In the genomic region with DNA sequence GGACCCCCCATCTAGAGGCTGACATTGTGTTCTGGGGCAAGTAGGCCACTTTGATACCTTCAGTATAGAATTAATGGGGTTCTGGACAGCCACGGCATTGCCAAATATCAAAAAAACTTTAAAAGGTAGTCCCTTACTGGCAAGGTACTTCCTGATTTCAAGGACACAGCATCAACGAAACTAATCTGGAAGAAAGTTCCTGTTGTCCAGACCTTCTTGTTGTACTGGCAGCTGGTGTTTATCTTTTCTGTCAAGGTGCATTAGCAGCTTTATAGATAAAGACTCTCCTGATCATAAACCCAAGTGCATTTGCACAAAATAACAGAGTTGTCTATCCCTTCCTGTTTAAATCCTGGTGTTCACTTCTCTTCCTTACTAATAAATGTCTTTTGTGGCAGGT, we compare ENCODE assay signal across 16 cellular contexts. TPM values are rescaled to one million over a fixed set of nuclear protein-coding genes. Genes with fewer than 3 reads are reported as not detected.
DNase-seq lines count a peak whose midpoint lies in the region; ATAC-seq, FAIRE-seq and TF ChIP-seq lines count a peak whose summit lies in the region.
"Had no signal": no experiment of that assay in that cellular context is flagged by ENCODE, and none has a peak within 500 bp of the region (broad histone marks: within the 10 kb centered on the region; RNA-seq: fewer than 3 reads in every experiment).

No MANE protein-coding gene starts in this region.

- H3K9me3 Mint-ChIP-seq in activated naive CD4-positive, alpha-beta T cell treated with anti-CD3 and anti-CD28 coated beads, Interleukin-2, amount 50 U/mL, for 24 hours: no peaks in the 10 kb centered on the region
- no peaks in the 10 kb centered on the region for H3K9me3 Mint-ChIP-seq in T-cell
- H3K9me3 Mint-ChIP-seq in stimulated activated naive CD8-positive, alpha-beta T cell treated with anti-CD3 and anti-CD28 coated beads, Interleukin-15, amount 100 ng/mL, for 72 hours: no peaks in the 10 kb centered on the region
- H3K9me3 Mint-ChIP-seq: HFFc6, neural progenitor cell had no signal

- TF ChIP-seq EP300 in K562 (IDR thresholded peaks at IDR 0.05; ENCODE audit: low read length): peak; percentile 94

- H3K4me1 Mint-ChIP-seq in activated naive CD4-positive, alpha-beta T cell treated with anti-CD3 and anti-CD28 coated beads, Interleukin-2, amount 50 U/mL, for 24 hours: peaks cover 43% of the 10 kb centered on the region
- peaks cover 38 to 41% (median 39%) of the 10 kb centered on the region in 3 donors for H3K4me1 Mint-ChIP-seq in T-cell
- H3K4me1 Mint-ChIP-seq in stimulated activated naive CD8-positive, alpha-beta T cell treated with anti-CD3 and anti-CD28 coated beads, Interleukin-15, amount 100 ng/mL, for 72 hours: peaks cover 26% of the 10 kb centered on the region
- H3K4me1 Mint-ChIP-seq: neural progenitor cell had no signal

- no peak overlapping the region for H3K4me2 ChIP-seq in K562 (ENCODE audit: insufficient read depth, low read length)
- H3K4me2 ChIP-seq: neural progenitor cell had no signal

- peaks cover 10 to 31% of the 10 kb centered on the region in 2 experiments for H3K4me1 ChIP-seq in K562 (replicated peaks in 1 of 2; ENCODE audit: control insufficient read depth in 2 of 2, insufficient read depth in 2 of 2, low read length in 2 of 2)
- H3K4me1 ChIP-seq: gastroesophageal sphincter, neural progenitor cell had no signal

- H3K9me1 ChIP-seq in K562 (ENCODE audit: control insufficient read depth, insufficient read depth, low read length): no peaks in the 10 kb centered on the region

- BruUV-seq in K562 (replicated peaks; lab: Mats Ljungman, UMichigan): no TSS peak

- no peak overlapping the region for H3K4me3 ChIP-seq in K562
- H3K4me3 ChIP-seq: gastroesophageal sphincter, neural progenitor cell, SJSA1 had no signal

- no peak for DNase-seq in activated naive CD4-positive, alpha-beta T cell treated with anti-CD3 and anti-CD28 coated beads, Interleukin-2, amount 50 U/mL, for 16 hours
- DNase-seq in T-cell: no peak
- peak in 2 of 4 experiments; percentile 64 to 80 for DNase-seq in K562 (ENCODE audit: extremely low read depth in 1 of 4, low spot score in 3 of 4)
- no peak for DNase-seq in stimulated activated naive CD8-positive, alpha-beta T cell treated with anti-CD3 and anti-CD28 coated beads, Interleukin-15, amount 100 ng/mL, for 72 hours
- no peak for DNase-seq in NCI-H524 treated with DMSO at 0.1 percent for 48 hours (lab: John Stamatoyannopoulos, UW)
- no peak for DNase-seq in cerebellar nuclear complex (lab: John Stamatoyannopoulos, UW)
- DNase-seq: HFFc6, NCI-H1092 treated with DMSO at 0.1 percent for 48 hours, NCI-H2171, retina had no signal

- no peak for TF ChIP-seq POLR2A in K562 (conservative IDR thresholded peaks at IDR 0.05)

- FAIRE-seq in K562 (lab: Jason Lieb, UNC): peak; percentile 74

- no peaks in the 10 kb centered on the region for H3K27me3 Mint-ChIP-seq in activated naive CD4-positive, alpha-beta T cell treated with anti-CD3 and anti-CD28 coated beads, Interleukin-2, amount 50 U/mL, for 24 hours
- no peaks in the 10 kb centered on the region for H3K27me3 Mint-ChIP-seq in T-cell
- H3K27me3 Mint-ChIP-seq in stimulated activated naive CD8-positive, alpha-beta T cell treated with anti-CD3 and anti-CD28 coated beads, Interleukin-15, amount 100 ng/mL, for 72 hours: no peaks in the 10 kb centered on the region

- TF ChIP-seq RAD21 in K562 (CRISPR knock-in tag; conservative IDR thresholded peaks at IDR 0.05 in 1 of 2, IDR thresholded peaks at IDR 0.05 in 1 of 2): peak in 1 of 2 experiments; percentile 16; a peak in 1 of 4 replicates

- TF ChIP-seq CTCF in K562 (IDR thresholded peaks at IDR 0.05 in 2 of 3, conservative IDR thresholded peaks at IDR 0.05 in 1 of 3; ENCODE audit: insufficient read depth in 2 of 3, low read depth in 1 of 3, low read length in 3 of 3): no peak

- H2AFZ ChIP-seq in K562 (ENCODE audit: low read depth, low read length): 0 out of 2 replicates have a peak overlapping the region, but pooled peaks have one; percentile 20
- H2AFZ ChIP-seq: neural progenitor cell had no signal

- intact Hi-C loops in K562 (cut with micrococcal nuclease): loop anchor here (2.0 kb wide), 1 partner anchor 178 kb away; the partner anchor contains the start of gene SCAI

- H4K20me1 ChIP-seq in K562 (replicated peaks; ENCODE audit: control insufficient read depth, insufficient read depth, low read length): no peaks in the 10 kb centered on the region

- peaks cover 4% of the 10 kb centered on the region for H3K36me3 Mint-ChIP-seq in activated naive CD4-positive, alpha-beta T cell treated with anti-CD3 and anti-CD28 coated beads, Interleukin-2, amount 50 U/mL, for 24 hours
- H3K36me3 Mint-ChIP-seq in T-cell: peaks cover 19% of the 10 kb centered on the region

- POLR2A ChIA-PET in T-cell (lab: Charles Lee): interaction anchor here (0.6 kb wide), 2 partner anchors 11 to 558 kb away, joined by 8 read pairs; no protein-coding TSS in a partner anchor
- POLR2A ChIA-PET in K562 (lab: Yijun Ruan, JAX): interaction anchor here (0.6 to 1.8 kb wide), 8 partner anchors 8 to 183 kb away, joined by 3 to 8 read pairs (median 4); partner anchors contain the start of gene GOLGA1

- CTCF ChIA-PET in T-cell (lab: Charles Lee): interaction anchor here (0.6 to 0.8 kb wide), 2 partner anchors 17 to 670 kb away, joined by 3 to 5 read pairs; no protein-coding TSS in a partner anchor
- CTCF ChIA-PET in K562 (lab: Yijun Ruan, JAX; ENCODE audit: low intra/inter-chr PET ratio): no interaction called here

- H3K27ac Mint-ChIP-seq in activated naive CD4-positive, alpha-beta T cell treated with anti-CD3 and anti-CD28 coated beads, Interleukin-2, amount 50 U/mL, for 24 hours: peak overlapping the region; percentile 99
- H3K27ac Mint-ChIP-seq in T-cell: peak overlapping the region; percentile 90 to 95
- H3K27ac Mint-ChIP-seq in stimulated activated naive CD8-positive, alpha-beta T cell treated with anti-CD3 and anti-CD28 coated beads, Interleukin-15, amount 100 ng/mL, for 72 hours: peak overlapping the region; percentile 61 to 100
- H3K27ac Mint-ChIP-seq: HFFc6, neural progenitor cell had no signal

- no peaks in the 10 kb centered on the region for H3K27me3 ChIP-seq in K562 (ENCODE audit: control insufficient read depth in 2 of 2, insufficient read depth in 2 of 2, low read length in 2 of 2)
- H3K27me3 ChIP-seq: gastroesophageal sphincter, neural progenitor cell, SJSA1 had no signal

- peaks cover 8% of the 10 kb centered on the region for H3K36me3 ChIP-seq in K562 (ENCODE audit: control insufficient read depth, insufficient read depth, low read length)
- H3K36me3 ChIP-seq: neural progenitor cell, SJSA1 had no signal

- peak overlapping the region in 1 of 2 experiments; percentile 10; a peak in 1 of 4 replicates for H3K9ac ChIP-seq in K562 (ENCODE audit: insufficient read depth in 1 of 2, low read depth in 2 of 2, low read length in 2 of 2)
- H3K9ac ChIP-seq: neural progenitor cell had no signal

- H3K27ac ChIP-seq in K562 (ENCODE audit: extremely low read depth, low read depth, low read length): peak overlapping the region; percentile 55
- H3K27ac ChIP-seq: gastroesophageal sphincter, neural progenitor cell, SJSA1, VCaP had no signal

- ATAC-seq in T-cell (replicated peaks in 1 of 4) (no peak), K562 (peak; percentile 74), GM21360 (IDR thresholded peaks at IDR 0.05; ENCODE audit: unreplicated experiment) (no peak)
- no peak for ATAC-seq in stimulated activated naive CD8-positive, alpha-beta T cell treated with anti-CD3 and anti-CD28 coated beads, Interleukin-15, amount 100 ng/mL, for 72 hours
- ATAC-seq: gastroesophageal sphincter had no signal

- peak overlapping the region; percentile 49 for H3K4me3 Mint-ChIP-seq in activated naive CD4-positive, alpha-beta T cell treated with anti-CD3 and anti-CD28 coated beads, Interleukin-2, amount 50 U/mL, for 24 hours
- peak overlapping the region; percentile 8 to 55 (median 18) for H3K4me3 Mint-ChIP-seq in T-cell
- no peak overlapping the region for H3K4me3 Mint-ChIP-seq in stimulated activated naive CD8-positive, alpha-beta T cell treated with anti-CD3 and anti-CD28 coated beads, Interleukin-15, amount 100 ng/mL, for 72 hours
- H3K4me3 Mint-ChIP-seq: HFFc6, neural progenitor cell had no signal

- no peaks in the 10 kb centered on the region for H3K79me2 ChIP-seq in K562 (ENCODE audit: control insufficient read depth, insufficient read depth, low read length)

- 3% methylated on average over 2 of the region's 2 CpGs for WGBS in K562 (ENCODE audit: insufficient coverage, low coverage, missing lambda C conversion rate)

- no peaks in the 10 kb centered on the region for H3K9me3 ChIP-seq in K562 (replicated peaks; ENCODE audit: control insufficient read depth, insufficient read depth, low read depth, low read length)
- H3K9me3 ChIP-seq: gastroesophageal sphincter, SJSA1 had no signal

- in situ Hi-C loops in K562 (cut with MboI): no loop called here

TF ChIP-seq in K562, 482 proteins besides CTCF, POLR2A, EP300 and RAD21 (continues in another document):
- TF ChIP-seq L3MBTL2 (IDR thresholded peaks at IDR 0.05) (peak; percentile 17; the same call in 1 of the 2 replicates), ZNF766 (CRISPR knock-in tag; conservative IDR thresholded peaks at IDR 0.05) (peak; percentile 17; the same call in 1 of the 2 replicates), MBD2 (IDR thresholded peaks at IDR 0.05; ENCODE audit: borderline replicate concordance, low read depth) (peak; percentile 15; the same call in 1 of the 2 replicates), NFE2 (IDR thresholded peaks at IDR 0.05; ENCODE audit: low read depth) (0 out of 2 replicates have a peak, but pooled peaks have one; percentile 2), CCNT2 (IDR thresholded peaks at IDR 0.05; ENCODE audit: borderline replicate concordance, extremely low read depth, insufficient read length, low read depth, low read length) (peak; percentile 70)

RNA-seq across cellular contexts. Expression of gene GOLGA1, which starts 23.7 kb away (rescaled TPM):
- 10 to 100 TPM; 23.4 to 28.9 (median 27.1) TPM for total RNA-seq in T-cell
- 51.0 and 72.8 TPM in 2 replicates for total RNA-seq in K562 (2011; cell fraction: chromatin; rRNA removed; ENCODE audit: low replicate concordance)
- total RNA-seq in K562 (2011; cell fraction: nucleolus; rRNA removed): 14.2 and 14.7 TPM in 2 replicates
- 34.2 and 46.8 TPM in 2 replicates for total RNA-seq in K562 (2011; cell fraction: nucleoplasm; rRNA removed)
- total RNA-seq in K562 (2014; rRNA removed): 8.5 and 9.6 TPM in 2 replicates
- 7.3 and 10.2 TPM in 2 replicates for total RNA-seq in K562 (2014; rRNA removed; fragmentation: Illumina TruSeq; extraction: Trizol)
- total RNA-seq in K562 (2015; rRNA removed; fragmentation: Illumina TruSeq; extraction: Trizol): 7.4 and 7.9 TPM in 2 replicates
- total RNA-seq in K562 (2021): 9.5 and 10.5 TPM in 2 replicates
- polyA plus RNA-seq in K562 (2011; rRNA removed): 15.9 and 18.9 TPM in 2 replicates
- 7.2 and 10.9 TPM in 2 replicates for polyA plus RNA-seq in K562 (2011; cell fraction: cytosol; rRNA removed)
- 54.3 and 62.6 TPM in 2 replicates for polyA plus RNA-seq in K562 (2011; cell fraction: nucleus; rRNA removed)
- 4.6 and 9.1 TPM in 2 replicates for polyA plus RNA-seq in K562 (2012)
- polyA plus RNA-seq in K562 (2014; fragmentation: Illumina TruSeq; extraction: Trizol): 6.6 and 8.5 TPM in 2 replicates
- 1 to 10 TPM; 2.9 to 3.9 TPM for polyA plus RNA-seq in K562 (2014; fragmentation: Nextera tagmentation; extraction: Ambion mirVana)
- polyA plus RNA-seq in K562 (2014; rRNA removed): 11.0 and 11.8 TPM in 2 replicates
- polyA minus RNA-seq in K562 (2011; rRNA and poly(A)+ RNA removed): 24.1 and 24.7 TPM in 2 replicates
- 2.7 and 8.6 TPM in 2 replicates for polyA minus RNA-seq in K562 (2011; cell fraction: cytosol; rRNA and poly(A)+ RNA removed)
- polyA minus RNA-seq in K562 (2011; cell fraction: nucleus; rRNA and poly(A)+ RNA removed): 10.9 and 15.9 TPM in 2 replicates

Comparison
In these comparisons a context has a peak if more than half of its experiments do, and no peak if none do; other contexts are left out.
1. H3K4me3 Mint-ChIP-seq: peak in activated naive CD4-positive, alpha-beta T cell treated with anti-CD3 and anti-CD28 coated beads, Interleukin-2, amount 50 U/mL, for 24 hours (single experiment) and T-cell (3 of 3); none in stimulated activated naive CD8-positive, alpha-beta T cell treated with anti-CD3 and anti-CD28 coated beads, Interleukin-15, amount 100 ng/mL, for 72 hours (0 of 2).
2. Peak in every context shown above with its lines, with median percentiles within 50 percentile points of each other: H3K27ac Mint-ChIP-seq.